ENCODE assay signal across 10 cellular contexts in genomic region chr14:91325211-91325610, GRCh38.
DNase-seq lines count a peak whose midpoint lies in the region; ATAC-seq and TF ChIP-seq lines count a peak whose summit lies in the region.
"Had no signal": no experiment of that assay in that cellular context is flagged by ENCODE, and none has a peak within 500 bp of the region (broad histone marks: within the 10 kb centered on the region; RNA-seq: fewer than 3 reads in every experiment).

No MANE protein-coding gene starts in this region.

- TF ChIP-seq CTCF in osteoblast (IDR thresholded peaks at IDR 0.05; ENCODE audit: extremely low read depth, low read depth, low read length) (no peak), mesothelial cell of epicardium (IDR thresholded peaks at IDR 0.05; ENCODE audit: unreplicated experiment) (no peak)

- peak overlapping the region; percentile 97 for H3K27ac Mint-ChIP-seq in activated CD4-positive, alpha-beta T cell treated with anti-CD3 and anti-CD28 coated beads, Interleukin-2, amount 10 ng/mL, durations not matched to agents 24 days and 14 days
- peak overlapping the region; percentile 100 for H3K27ac Mint-ChIP-seq in activated naive CD8-positive, alpha-beta T cell treated with anti-CD3 and anti-CD28 coated beads for 36 hours
- no peak overlapping the region for H3K27ac Mint-ChIP-seq in mesothelial cell of epicardium

- ATAC-seq in HG03460 (IDR thresholded peaks at IDR 0.05; ENCODE audit: unreplicated experiment) (no peak), left colon (no peak)

- intact Hi-C loops in activated CD4-positive, alpha-beta T cell treated with anti-CD3 and anti-CD28 coated beads, Interleukin-2, amount 10 ng/mL, durations not matched to agents 24 days and 14 days (cut with micrococcal nuclease): no loop called here
- intact Hi-C loops in left colon (cut with DNase I, micrococcal nuclease): no loop called here

- H3K4me3 Mint-ChIP-seq in activated CD4-positive, alpha-beta T cell treated with anti-CD3 and anti-CD28 coated beads, Interleukin-2, amount 10 ng/mL, durations not matched to agents 24 days and 14 days: peak overlapping the region; percentile 82
- H3K4me3 Mint-ChIP-seq in activated naive CD8-positive, alpha-beta T cell treated with anti-CD3 and anti-CD28 coated beads for 36 hours: peak overlapping the region; percentile 8
- H3K4me3 Mint-ChIP-seq in mesothelial cell of epicardium: no peak overlapping the region

- peaks cover 93% of the 10 kb centered on the region for H3K36me3 ChIP-seq in KOPT-K1 (ENCODE audit: insufficient read depth, low read length)
- no peaks in the 10 kb centered on the region for H3K36me3 ChIP-seq in osteoblast (ENCODE audit: insufficient read depth, low read length)

- no peak overlapping the region for H2AFZ ChIP-seq in osteoblast (ENCODE audit: low read length)

- no peak for DNase-seq in activated CD4-positive, alpha-beta T cell treated with anti-CD3 and anti-CD28 coated beads, Interleukin-2, amount 10 ng/mL, durations not matched to agents 24 days and 14 days
- no peak for DNase-seq in activated CD4-positive, alpha-beta T cell treated with anti-CD3 and anti-CD28 coated beads for 48 hours
- DNase-seq in activated naive CD8-positive, alpha-beta T cell treated with anti-CD3 and anti-CD28 coated beads for 36 hours: no peak
- DNase-seq in osteoblast (ENCODE audit: insufficient read length, low spot score, missing footprints) (peak; percentile 29), mesothelial cell of epicardium (ENCODE audit: low spot score in 2 of 2, unreplicated experiment in 2 of 2) (no peak), left colon (no peak)
- DNase-seq: NCI-H226, T1000 had no signal

- peak overlapping the region; percentile 85 for H3K27ac ChIP-seq in KOPT-K1 (ENCODE audit: low read depth, low read length, poor library complexity, severe bottlenecking)
- H3K27ac ChIP-seq in osteoblast (ENCODE audit: low read depth, low read length): no peak overlapping the region

- no peaks in the 10 kb centered on the region for H4K20me1 ChIP-seq in osteoblast (ENCODE audit: insufficient read depth, low read length)

- peaks cover 57% of the 10 kb centered on the region for H3K36me3 Mint-ChIP-seq in activated CD4-positive, alpha-beta T cell treated with anti-CD3 and anti-CD28 coated beads, Interleukin-2, amount 10 ng/mL, durations not matched to agents 24 days and 14 days (ENCODE audit: low read depth)
- H3K36me3 Mint-ChIP-seq in activated naive CD8-positive, alpha-beta T cell treated with anti-CD3 and anti-CD28 coated beads for 36 hours: peaks cover 48% of the 10 kb centered on the region
- no peaks in the 10 kb centered on the region for H3K36me3 Mint-ChIP-seq in mesothelial cell of epicardium

- H3K4me1 ChIP-seq in osteoblast (ENCODE audit: insufficient read depth, low read length): peaks cover 10% of the 10 kb centered on the region

- H3K27me3 Mint-ChIP-seq in activated CD4-positive, alpha-beta T cell treated with anti-CD3 and anti-CD28 coated beads, Interleukin-2, amount 10 ng/mL, durations not matched to agents 24 days and 14 days: no peaks in the 10 kb centered on the region
- no peaks in the 10 kb centered on the region for H3K27me3 Mint-ChIP-seq in activated naive CD8-positive, alpha-beta T cell treated with anti-CD3 and anti-CD28 coated beads for 36 hours
- peaks cover 2% of the 10 kb centered on the region for H3K27me3 Mint-ChIP-seq in mesothelial cell of epicardium (ENCODE audit: low read depth)

- no peak overlapping the region for H3K4me3 ChIP-seq in osteoblast (ENCODE audit: insufficient read depth, low read length)

- H3K4me2 ChIP-seq in osteoblast (ENCODE audit: insufficient read depth, low read length): no peak overlapping the region

- H3K9me3 ChIP-seq in KOPT-K1 (ENCODE audit: insufficient read depth, low read length, poor library complexity, severe bottlenecking) (no peaks in the 10 kb centered on the region), osteoblast (ENCODE audit: low read depth, low read length) (no peaks in the 10 kb centered on the region)

- H3K9me3 Mint-ChIP-seq in activated CD4-positive, alpha-beta T cell treated with anti-CD3 and anti-CD28 coated beads, Interleukin-2, amount 10 ng/mL, durations not matched to agents 24 days and 14 days: no peaks in the 10 kb centered on the region
- no peaks in the 10 kb centered on the region for H3K9me3 Mint-ChIP-seq in activated naive CD8-positive, alpha-beta T cell treated with anti-CD3 and anti-CD28 coated beads for 36 hours
- H3K9me3 Mint-ChIP-seq in mesothelial cell of epicardium: no peaks in the 10 kb centered on the region

- no peaks in the 10 kb centered on the region for H3K79me2 ChIP-seq in osteoblast (ENCODE audit: insufficient read depth, low read length)

- peaks cover 51% of the 10 kb centered on the region for H3K4me1 Mint-ChIP-seq in activated CD4-positive, alpha-beta T cell treated with anti-CD3 and anti-CD28 coated beads, Interleukin-2, amount 10 ng/mL, durations not matched to agents 24 days and 14 days
- H3K4me1 Mint-ChIP-seq in activated naive CD8-positive, alpha-beta T cell treated with anti-CD3 and anti-CD28 coated beads for 36 hours: peaks cover 82% of the 10 kb centered on the region
- peaks cover 18% of the 10 kb centered on the region for H3K4me1 Mint-ChIP-seq in mesothelial cell of epicardium

- H3K27me3 ChIP-seq in osteoblast (ENCODE audit: insufficient read depth, low read length): no peaks in the 10 kb centered on the region
